Comparison of ENCODE assay signal across 9 cellular contexts in genomic region chr6:37077459-37078296, GRCh38.
DNase-seq lines count a peak whose midpoint lies in the region; TF ChIP-seq lines count a peak whose summit lies in the region.
"Had no signal": no experiment of that assay in that cellular context is flagged by ENCODE, and none has a peak within 500 bp of the region (broad histone marks: within the 10 kb centered on the region; RNA-seq: fewer than 3 reads in every experiment).

No MANE protein-coding gene starts in this region.

- H3K27me3 ChIP-seq in A673 (replicated peaks; ENCODE audit: insufficient read depth, low read depth, low read length, poor library complexity) = no peaks in the 10 kb centered on the region

- no peak overlapping the region for H3K27ac ChIP-seq in HEK293 (ENCODE audit: extremely low read depth, low read depth, low read length)
- H3K27ac ChIP-seq in A673 (ENCODE audit: low read depth, low read length, poor library complexity, severe bottlenecking) = no peak overlapping the region

- H3K4me1 ChIP-seq in HEK293 (ENCODE audit: control insufficient read depth, insufficient read depth, low read length) = no peaks in the 10 kb centered on the region
- H3K4me1 ChIP-seq in A673 (ENCODE audit: insufficient read depth, low read length, poor library complexity, severe bottlenecking) = no peaks in the 10 kb centered on the region

- no TSS peak for BruUV-seq in A673 (replicated peaks; lab: Mats Ljungman, UMichigan)

- DNase-seq in ecto neural progenitor cell (ENCODE audit: low spot score) = peak; percentile 78
- peak; percentile 78 for DNase-seq in left kidney (ENCODE audit: low read depth, low spot score)
- DNase-seq in stromal cell of bone marrow (ENCODE audit: low read depth) = peak; percentile 88
- no peak for DNase-seq in DMS53 (lab: John Stamatoyannopoulos, UW)
- no peak for DNase-seq in NCI-H146 treated with DMSO at 0.1 percent for 48 hours (lab: John Stamatoyannopoulos, UW; ENCODE audit: unreplicated experiment)
- DNase-seq in stimulated activated CD4-positive, alpha-beta T cell treated with anti-CD3 and anti-CD28 coated beads, Interleukin-2, amount 100 ng/mL, for 24 hours = no peak
- no peak for DNase-seq in A673 (ENCODE audit: low spot score)
- DNase-seq: GOT3 had no signal

- H3K36me3 ChIP-seq in HEK293 (ENCODE audit: control insufficient read depth in 2 of 2, insufficient read depth in 1 of 2, low read length in 2 of 2) (no peaks in the 10 kb centered on the region), A673 (ENCODE audit: insufficient read depth, low read length, poor library complexity, severe bottlenecking) (no peaks in the 10 kb centered on the region)

- CTCF ChIA-PET in HEK293 (lab: Yijun Ruan, JAX) = interaction anchor here (0.6 to 0.7 kb wide), 4 partner anchors 20 to 948 kb away, joined by 3 to 5 read pairs (median 4); no protein-coding TSS in a partner anchor
- CTCF ChIA-PET in A673 (lab: Charles Lee) = no interaction called here

- no peak for TF ChIP-seq CTCF in HEK293 (tag by site-specific recombination; IDR thresholded peaks at IDR 0.05)
- TF ChIP-seq CTCF in A673 (conservative IDR thresholded peaks at IDR 0.05; ENCODE audit: low read depth, low read length) = no peak

- no peaks in the 10 kb centered on the region for H3K9me3 ChIP-seq in HEK293 (ENCODE audit: control insufficient read depth, insufficient read depth, low read depth, low read length)
- H3K9me3 ChIP-seq in A673 (ENCODE audit: low read depth, low read length, poor library complexity, severe bottlenecking) = no peaks in the 10 kb centered on the region

- intact Hi-C loops in A673 (cut with micrococcal nuclease; ENCODE audit: unreplicated experiment) = no loop called here

- H3K4me3 ChIP-seq in HEK293 (ENCODE audit: low read depth, low read length) (no peak overlapping the region), A673 (ENCODE audit: low read depth, low read length, poor library complexity, severe bottlenecking) (no peak overlapping the region)

- POLR2A ChIA-PET in HEK293 (lab: Yijun Ruan, JAX) (interaction anchor here (1.0 kb wide), 1 partner anchor 12 kb away, joined by 4 read pairs; no protein-coding TSS in a partner anchor), A673 (lab: Charles Lee; ENCODE audit: low non-redundant PET) (no interaction called here)

TF ChIP-seq in HEK293, 187 proteins besides CTCF, POLR2A, EP300 and RAD21:
- TF ChIP-seq EGR2 (tag by site-specific recombination; IDR thresholded peaks at IDR 0.05; ENCODE audit: low read depth) (peak; percentile 73), YY1 (tag by site-specific recombination; IDR thresholded peaks at IDR 0.05) (no peak), ZNF324 (tag by site-specific recombination; IDR thresholded peaks at IDR 0.05) (no peak), ZNF664 (tag by site-specific recombination; IDR thresholded peaks at IDR 0.05) (no peak), ZNF132 (tag by site-specific recombination; IDR thresholded peaks at IDR 0.05; ENCODE audit: borderline replicate concordance) (no peak), ZNF292 (tag by site-specific recombination; IDR thresholded peaks at IDR 0.05; ENCODE audit: borderline replicate concordance, low read depth) (no peak), ZFHX2 (tag by site-specific recombination; conservative IDR thresholded peaks at IDR 0.05) (peak; percentile 89), ZXDB (tag by site-specific recombination; IDR thresholded peaks at IDR 0.05) (no peak)
- TF ChIP-seq, protein P1, sequence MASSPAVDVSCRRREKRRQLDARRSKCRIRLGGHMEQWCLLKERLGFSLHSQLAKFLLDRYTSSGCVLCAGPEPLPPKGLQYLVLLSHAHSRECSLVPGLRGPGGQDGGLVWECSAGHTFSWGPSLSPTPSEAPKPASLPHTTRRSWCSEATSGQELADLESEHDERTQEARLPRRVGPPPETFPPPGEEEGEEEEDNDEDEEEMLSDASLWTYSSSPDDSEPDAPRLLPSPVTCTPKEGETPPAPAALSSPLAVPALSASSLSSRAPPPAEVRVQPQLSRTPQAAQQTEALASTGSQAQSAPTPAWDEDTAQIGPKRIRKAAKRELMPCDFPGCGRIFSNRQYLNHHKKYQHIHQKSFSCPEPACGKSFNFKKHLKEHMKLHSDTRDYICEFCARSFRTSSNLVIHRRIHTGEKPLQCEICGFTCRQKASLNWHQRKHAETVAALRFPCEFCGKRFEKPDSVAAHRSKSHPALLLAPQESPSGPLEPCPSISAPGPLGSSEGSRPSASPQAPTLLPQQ (tag by site-specific recombination; IDR thresholded peaks at IDR 0.05) = no peak

Comparison
In these comparisons a context has a peak if more than half of its experiments do, and no peak if none do; other contexts are left out.
1. DNase-seq: peak in ecto neural progenitor cell (single experiment), left kidney (single experiment) and stromal cell of bone marrow (single experiment); none in DMS53 (single experiment), NCI-H146 treated with DMSO at 0.1 percent for 48 hours (single experiment), stimulated activated CD4-positive, alpha-beta T cell treated with anti-CD3 and anti-CD28 coated beads, Interleukin-2, amount 100 ng/mL, for 24 hours (0 of 2) and A673 (single experiment).